Comparison of ENCODE assay signal across 8 cellular contexts in the genomic region with DNA sequence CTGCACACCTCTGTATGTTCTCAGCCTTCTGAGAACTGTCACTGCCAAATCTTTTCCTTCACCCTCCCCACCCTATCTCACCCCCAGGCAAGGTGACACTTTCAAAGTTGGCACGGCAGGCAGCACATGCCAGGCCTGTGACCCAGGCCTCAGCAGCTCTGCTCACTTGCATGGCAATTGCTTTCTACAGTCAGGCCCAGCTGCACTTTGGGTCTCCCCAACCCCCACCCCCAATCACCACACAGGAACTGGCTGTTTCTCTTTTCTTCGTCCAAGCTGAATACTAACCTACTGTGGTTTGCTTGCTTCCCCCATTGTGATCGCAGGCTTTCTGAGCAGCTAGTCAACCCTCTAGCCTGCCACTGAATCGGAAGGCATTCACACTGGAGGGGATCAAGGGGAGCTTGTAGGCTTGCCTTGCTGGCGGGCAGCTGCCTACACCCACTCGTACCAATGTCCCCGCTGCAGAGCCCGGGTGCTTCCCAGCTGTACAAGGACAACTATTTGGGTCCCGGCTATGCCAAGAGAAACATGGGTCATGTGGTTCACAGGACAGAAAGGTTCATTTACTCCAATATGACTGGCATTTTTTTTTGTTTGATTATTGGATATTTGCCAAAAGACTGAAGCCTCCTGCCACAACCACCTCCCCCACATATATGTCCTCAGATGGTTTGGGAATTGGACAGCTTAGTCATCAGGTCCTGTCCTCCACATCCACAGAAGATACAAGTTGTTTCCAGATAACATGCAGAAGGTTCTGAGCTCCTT. TPM values are rescaled to one million over a fixed set of nuclear protein-coding genes. Genes with fewer than 3 reads are reported as not detected.
DNase-seq lines count a peak whose midpoint lies in the region; ATAC-seq and TF ChIP-seq lines count a peak whose summit lies in the region.

No MANE protein-coding gene starts in this region.

- DNase-seq in AG10803 (ENCODE audit: low read depth) = peak; percentile 18
- peak; percentile 18 for DNase-seq in astrocyte of the cerebellum (ENCODE audit: low read depth)
- DNase-seq in nucleus accumbens (lab: John Stamatoyannopoulos, UW) = peak in 43 of 56 donors; percentile 0 to 62 (median 9)
- DNase-seq in posterior vena cava (ENCODE audit: low spot score) = no peak
- no peak for DNase-seq in middle frontal gyrus (ENCODE audit: extremely low spot score, low spot score)
- DNase-seq in NCI-H82 treated with DMSO at 0.1 percent for 48 hours (lab: John Stamatoyannopoulos, UW; ENCODE audit: unreplicated experiment) = no peak

- H3K4me3 ChIP-seq in AG10803 (ENCODE audit: low read length) (no peak overlapping the region), astrocyte of the cerebellum (ENCODE audit: low read depth, low read length) (no peak overlapping the region)

- in situ Hi-C loops in astrocyte of the cerebellum (cut with HindIII; ENCODE audit: low sequenced_read_pairs) = no loop called here

- no peak for TF ChIP-seq CTCF in AG10803 (conservative IDR thresholded peaks at IDR 0.05; ENCODE audit: low read length)
- TF ChIP-seq CTCF in astrocyte of the cerebellum (IDR thresholded peaks at IDR 0.05; ENCODE audit: low read depth, low read length, missing control alignments) = no peak

- intact Hi-C loops in posterior vena cava (cut with DNase I) = no loop called here

- ATAC-seq in GM19023 (IDR thresholded peaks at IDR 0.05; ENCODE audit: unreplicated experiment) = peak; percentile 83
- peak; percentile 90 for ATAC-seq in HG03175 (IDR thresholded peaks at IDR 0.05; ENCODE audit: unreplicated experiment)

RNA-seq across cellular contexts. Expression of a gene that starts 28.1 kb away (rescaled TPM):
- total RNA-seq in posterior vena cava = 10 to 100 TPM; 14.0 to 14.7 TPM

RNA-seq across cellular contexts. Expression of a gene that starts 41.0 kb away (rescaled TPM):
- 100 to 1,000 TPM; 134 to 150 TPM for total RNA-seq in posterior vena cava

Comparison
In these comparisons a context has a peak if more than half of its experiments do, and no peak if none do; other contexts are left out.
1. DNase-seq: peak in AG10803 (single experiment), astrocyte of the cerebellum (single experiment) and nucleus accumbens (43 of 56); none in posterior vena cava (single experiment), middle frontal gyrus (single experiment) and NCI-H82 treated with DMSO at 0.1 percent for 48 hours (single experiment).